Comparison of ENCODE assay signal across 23 cellular contexts in genomic region chr12:52603314-52603713, GRCh38. TPM values are rescaled to one million over a fixed set of nuclear protein-coding genes. Genes with fewer than 3 reads are reported as not detected.
DNase-seq lines count a peak whose midpoint lies in the region; ATAC-seq, FAIRE-seq and TF ChIP-seq lines count a peak whose summit lies in the region.
"Had no signal": no experiment of that assay in that cellular context is flagged by ENCODE, and none has a peak within 500 bp of the region (broad histone marks: within the 10 kb centered on the region; RNA-seq: fewer than 3 reads in every experiment).

No MANE protein-coding gene starts in this region.

- H3K4me1 Mint-ChIP-seq in activated T-helper 1 cell treated with anti-CD3 and anti-CD28 coated beads, Interleukin-12 subunit alpha, Interleukin-12 subunit beta, Interleukin-2, Interleukin-4 antibody, amounts not matched to agents 30 ng/mL and 10 ng/mL and 1 ng/mL, durations not matched to agents 14 hours and 24 hours and 36 hours (ENCODE audit: low read depth): peaks cover 26% of the 10 kb centered on the region
- H3K4me1 Mint-ChIP-seq: WTC11 had no signal

- no peaks in the 10 kb centered on the region for H3K36me3 Mint-ChIP-seq in activated T-helper 1 cell treated with anti-CD3 and anti-CD28 coated beads, Interleukin-12 subunit alpha, Interleukin-12 subunit beta, Interleukin-2, Interleukin-4 antibody, amounts not matched to agents 30 ng/mL and 10 ng/mL and 1 ng/mL, durations not matched to agents 14 hours and 24 hours and 36 hours (ENCODE audit: low read depth)
- H3K36me3 Mint-ChIP-seq: WTC11 had no signal

- no peak overlapping the region for H3K4me3 Mint-ChIP-seq in activated T-helper 1 cell treated with anti-CD3 and anti-CD28 coated beads, Interleukin-12 subunit alpha, Interleukin-12 subunit beta, Interleukin-2, Interleukin-4 antibody, amounts not matched to agents 30 ng/mL and 10 ng/mL and 1 ng/mL, durations not matched to agents 14 hours and 24 hours and 36 hours
- H3K4me3 Mint-ChIP-seq: central memory CD8-positive, alpha-beta T cell; T-helper 1 cell treated with Interleukin-12 subunit alpha and Interleukin-12 subunit beta and Interleukin-4 antibody, amounts not matched to agents 30 μg/mL and 1 μg/mL, for 36 hours; WTC11 had no signal

- no peak overlapping the region for H3K27ac Mint-ChIP-seq in activated T-helper 1 cell treated with anti-CD3 and anti-CD28 coated beads, Interleukin-12 subunit alpha, Interleukin-12 subunit beta, Interleukin-2, Interleukin-4 antibody, amounts not matched to agents 30 ng/mL and 10 ng/mL and 1 ng/mL, durations not matched to agents 14 hours and 24 hours and 36 hours
- H3K27ac Mint-ChIP-seq: T-helper 1 cell treated with Interleukin-12 subunit alpha and Interleukin-12 subunit beta and Interleukin-4 antibody, amounts not matched to agents 30 μg/mL and 1 μg/mL, for 36 hours; WTC11 had no signal

- H3K9me3 ChIP-seq in RWPE2 (ENCODE audit: severe bottlenecking): no peaks in the 10 kb centered on the region
- H3K9me3 ChIP-seq: BE2C, thoracic aorta had no signal

- ATAC-seq in RWPE2 (ENCODE audit: low read depth) (peak; percentile 41; the same call in 1 of the 3 replicates), HG02571 (IDR thresholded peaks at IDR 0.05; ENCODE audit: unreplicated experiment) (no peak), SK-N-SH treated with all-trans-retinoic acid at 6 μM for 48 hours (no peak)
- ATAC-seq: sciatic nerve, WTC11 had no signal

- TF ChIP-seq CTCF in RWPE2 (IDR thresholded peaks at IDR 0.05; ENCODE audit: poor library complexity, severe bottlenecking): no peak
- no peak for TF ChIP-seq CTCF in bronchial epithelial cell (IDR thresholded peaks at IDR 0.05; ENCODE audit: insufficient read depth, low read length, severe bottlenecking)

- no peak for FAIRE-seq in bronchial epithelial cell (lab: Jason Lieb, UNC)
- FAIRE-seq: D721Med had no signal

- H3K27ac ChIP-seq in RWPE2 (ENCODE audit: poor library complexity, severe bottlenecking): no peak overlapping the region
- H3K27ac ChIP-seq: KMS-11, thoracic aorta had no signal

- intact Hi-C loops in activated T-helper 1 cell treated with anti-CD3 and anti-CD28 coated beads, Interleukin-12 subunit alpha, Interleukin-12 subunit beta, Interleukin-2, Interleukin-4 antibody, amounts not matched to agents 30 ng/mL and 10 ng/mL and 1 ng/mL, durations not matched to agents 14 hours and 24 hours and 36 hours (cut with micrococcal nuclease): no loop called here

- H3K27me3 ChIP-seq in RWPE2 (ENCODE audit: insufficient read depth, poor library complexity, severe bottlenecking) (no peaks in the 10 kb centered on the region), bronchial epithelial cell (ENCODE audit: control insufficient read depth, insufficient read depth, low read length) (peaks cover 15% of the 10 kb centered on the region)

- no peaks in the 10 kb centered on the region for H3K4me1 ChIP-seq in RWPE2 (ENCODE audit: insufficient read depth, poor library complexity, severe bottlenecking)
- H3K4me1 ChIP-seq: BE2C had no signal

- no peaks in the 10 kb centered on the region for H3K36me3 ChIP-seq in RWPE2 (ENCODE audit: low read depth)
- no peaks in the 10 kb centered on the region for H3K36me3 ChIP-seq in bronchial epithelial cell (ENCODE audit: control insufficient read depth, insufficient read depth, low read length)
- H3K36me3 ChIP-seq: BE2C, thoracic aorta had no signal

- H3K4me3 ChIP-seq in RWPE2 (ENCODE audit: severe bottlenecking) (no peak overlapping the region), bronchial epithelial cell (ENCODE audit: low read depth, low read length) (no peak overlapping the region)
- H3K4me3 ChIP-seq: thoracic aorta had no signal

- H3K9me3 Mint-ChIP-seq in activated T-helper 1 cell treated with anti-CD3 and anti-CD28 coated beads, Interleukin-12 subunit alpha, Interleukin-12 subunit beta, Interleukin-2, Interleukin-4 antibody, amounts not matched to agents 30 ng/mL and 10 ng/mL and 1 ng/mL, durations not matched to agents 14 hours and 24 hours and 36 hours: no peaks in the 10 kb centered on the region
- H3K9me3 Mint-ChIP-seq: central memory CD8-positive, alpha-beta T cell; T-helper 1 cell treated with Interleukin-12 subunit alpha and Interleukin-12 subunit beta and Interleukin-4 antibody, amounts not matched to agents 30 μg/mL and 1 μg/mL, for 36 hours; WTC11 had no signal

- DNase-seq in stimulated activated naive CD4-positive, alpha-beta T cell (lab: John Stamatoyannopoulos, UW): peak; percentile 21 to 72 (median 51)
- DNase-seq in stimulated activated naive CD4-positive, alpha-beta T cell treated with Interleukin-2 at 50 U/mL for 16 hours (lab: John Stamatoyannopoulos, UW): no peak
- no peak for DNase-seq in RWPE2 (ENCODE audit: low spot score)
- DNase-seq in bronchial epithelial cell (ENCODE audit: low read depth): peak; percentile 49
- peak; percentile 13 for DNase-seq in stimulated activated CD8-positive, alpha-beta memory T cell treated with anti-CD3 and anti-CD28 coated beads, Interleukin-15, amount 100 ng/mL, for 1 hour (ENCODE audit: low read depth)
- DNase-seq in activated T-helper 1 cell treated with anti-CD3 and anti-CD28 coated beads, Interleukin-12 subunit alpha, Interleukin-12 subunit beta, Interleukin-2, Interleukin-4 antibody, amounts not matched to agents 30 ng/mL and 10 ng/mL and 1 ng/mL, durations not matched to agents 14 hours and 24 hours and 36 hours (ENCODE audit: low spot score): no peak
- DNase-seq: BE2C; NCI-H1092; NCI-H2029 treated with DMSO at 0.1 percent for 48 hours; NCI-H446 treated with DMSO at 0.1 percent for 48 hours; NK-92 treated with Interleukin-12 subunit alpha and Interleukin-12 subunit beta, amount 100 ng/mL, for 24 hours had no signal

- peaks cover 4% of the 10 kb centered on the region for H3K27me3 Mint-ChIP-seq in activated T-helper 1 cell treated with anti-CD3 and anti-CD28 coated beads, Interleukin-12 subunit alpha, Interleukin-12 subunit beta, Interleukin-2, Interleukin-4 antibody, amounts not matched to agents 30 ng/mL and 10 ng/mL and 1 ng/mL, durations not matched to agents 14 hours and 24 hours and 36 hours (ENCODE audit: insufficient read depth)

TF ChIP-seq in SK-N-SH treated with all-trans-retinoic acid at 6 μM for 48 hours, 23 proteins besides CTCF, POLR2A, EP300 and RAD21 (continues in another document):
- TF ChIP-seq GLIS3 (CRISPR knock-in tag; IDR thresholded peaks at IDR 0.05): no peak
- no peak for TF ChIP-seq CSDC2 (CRISPR knock-in tag; IDR thresholded peaks at IDR 0.05)
- TF ChIP-seq TOX (CRISPR knock-in tag; IDR thresholded peaks at IDR 0.05; ENCODE audit: borderline replicate concordance): no peak
- TF ChIP-seq POU6F1 (CRISPR knock-in tag; IDR thresholded peaks at IDR 0.05; ENCODE audit: borderline replicate concordance, low read depth): no peak
- TF ChIP-seq PPARA (CRISPR knock-in tag; IDR thresholded peaks at IDR 0.05; ENCODE audit: borderline replicate concordance): no peak
- TF ChIP-seq PATZ1 (CRISPR knock-in tag; IDR thresholded peaks at IDR 0.05; ENCODE audit: borderline replicate concordance): no peak

RNA-seq across cellular contexts. Expression of gene KRT72, which starts 2.1 kb away (rescaled TPM):
- total RNA-seq in bronchial epithelial cell: not detected in 2 replicates
- total RNA-seq in activated T-helper 1 cell treated with anti-CD3 and anti-CD28 coated beads, Interleukin-12 subunit alpha, Interleukin-12 subunit beta, Interleukin-2, Interleukin-4 antibody, amounts not matched to agents 30 ng/mL and 10 ng/mL and 1 ng/mL, durations not matched to agents 14 hours and 24 hours and 36 hours: not detected in 2 replicates
- total RNA-seq: fibroblast of lung, liver, thoracic aorta, WTC11 had no signal

RNA-seq across cellular contexts. Expression of gene KRT73, which starts 15.0 kb away (rescaled TPM):
- not detected in 2 replicates for total RNA-seq in bronchial epithelial cell
- total RNA-seq in activated T-helper 1 cell treated with anti-CD3 and anti-CD28 coated beads, Interleukin-12 subunit alpha, Interleukin-12 subunit beta, Interleukin-2, Interleukin-4 antibody, amounts not matched to agents 30 ng/mL and 10 ng/mL and 1 ng/mL, durations not matched to agents 14 hours and 24 hours and 36 hours: not detected in 2 replicates
- total RNA-seq: fibroblast of lung, liver, omental fat pad, sciatic nerve, thoracic aorta, WTC11 had no signal

RNA-seq across cellular contexts. Expression of gene KRT74, which starts 29.7 kb away (rescaled TPM):
- 0.13 TPM in 1 of 2 replicates, not detected in the other for total RNA-seq in bronchial epithelial cell
- not detected in 2 replicates for total RNA-seq in activated T-helper 1 cell treated with anti-CD3 and anti-CD28 coated beads, Interleukin-12 subunit alpha, Interleukin-12 subunit beta, Interleukin-2, Interleukin-4 antibody, amounts not matched to agents 30 ng/mL and 10 ng/mL and 1 ng/mL, durations not matched to agents 14 hours and 24 hours and 36 hours
- total RNA-seq: fibroblast of lung, liver, omental fat pad, sciatic nerve, thoracic aorta, WTC11 had no signal

RNA-seq across cellular contexts. Expression of gene KRT2, which starts 48.7 kb away (rescaled TPM):
- total RNA-seq in bronchial epithelial cell: not detected in 2 replicates
- total RNA-seq in activated T-helper 1 cell treated with anti-CD3 and anti-CD28 coated beads, Interleukin-12 subunit alpha, Interleukin-12 subunit beta, Interleukin-2, Interleukin-4 antibody, amounts not matched to agents 30 ng/mL and 10 ng/mL and 1 ng/mL, durations not matched to agents 14 hours and 24 hours and 36 hours: not detected in 2 replicates
- total RNA-seq: fibroblast of lung, liver, omental fat pad, sciatic nerve, WTC11 had no signal

RNA-seq across cellular contexts. Expression of gene KRT71, which starts 50.4 kb away (rescaled TPM):
- total RNA-seq in bronchial epithelial cell: not detected in 2 replicates
- total RNA-seq in activated T-helper 1 cell treated with anti-CD3 and anti-CD28 coated beads, Interleukin-12 subunit alpha, Interleukin-12 subunit beta, Interleukin-2, Interleukin-4 antibody, amounts not matched to agents 30 ng/mL and 10 ng/mL and 1 ng/mL, durations not matched to agents 14 hours and 24 hours and 36 hours: not detected in 2 replicates
- total RNA-seq: fibroblast of lung, liver, omental fat pad, sciatic nerve, thoracic aorta, WTC11 had no signal

Comparison
In these comparisons a context has a peak if more than half of its experiments do, and no peak if none do; other contexts are left out.
1. DNase-seq: peak in stimulated activated naive CD4-positive, alpha-beta T cell (6 of 6), bronchial epithelial cell (single experiment) and stimulated activated CD8-positive, alpha-beta memory T cell treated with anti-CD3 and anti-CD28 coated beads, Interleukin-15, amount 100 ng/mL, for 1 hour (single experiment); none in stimulated activated naive CD4-positive, alpha-beta T cell treated with Interleukin-2 at 50 U/mL for 16 hours (single experiment), RWPE2 (single experiment) and activated T-helper 1 cell treated with anti-CD3 and anti-CD28 coated beads, Interleukin-12 subunit alpha, Interleukin-12 subunit beta, Interleukin-2, Interleukin-4 antibody, amounts not matched to agents 30 ng/mL and 10 ng/mL and 1 ng/mL, durations not matched to agents 14 hours and 24 hours and 36 hours (single experiment).